8 cellular contexts compared by ENCODE assay signal in the genomic region with DNA sequence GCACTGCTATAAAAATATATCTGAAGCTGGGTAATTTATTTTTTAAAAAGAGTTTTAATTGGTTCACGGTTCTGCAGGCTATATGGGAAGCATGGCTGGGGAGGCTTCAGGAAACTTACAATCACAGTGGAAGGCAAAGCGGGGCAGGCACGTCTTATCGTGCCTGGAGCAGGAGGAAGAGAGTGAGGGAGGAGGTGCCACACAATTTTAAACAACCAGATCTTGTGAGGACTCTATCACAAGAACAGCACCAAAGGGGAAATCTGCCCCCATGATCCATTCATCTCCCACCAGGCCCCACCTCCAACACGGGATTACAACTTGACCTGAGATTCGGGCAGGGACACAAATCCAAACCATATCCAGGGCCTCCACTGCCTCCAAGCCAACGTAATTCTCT.
"Had no signal": no experiment of that assay in that cellular context is flagged by ENCODE, and none has a peak within 500 bp of the region (broad histone marks: within the 10 kb centered on the region; RNA-seq: fewer than 3 reads in every experiment).

No MANE protein-coding gene starts in this region.

- H3K4me2 ChIP-seq: GM23338 had no signal

- H3K9me3 Mint-ChIP-seq: GM23338, H9 had no signal

- DNase-seq: H9, HCEC 1CT, IMR-90, KBM-7 had no signal

- H3K4me3 Mint-ChIP-seq: GM23338, H9 had no signal

- H3K4me3 ChIP-seq: GM23338 had no signal

- H3K27ac Mint-ChIP-seq: GM23338 had no signal

- H2AFZ ChIP-seq: GM23338 had no signal

- ATAC-seq: GM23338 had no signal

- FAIRE-seq: H1, H54, HTR-8/SVneo had no signal
